Comparison of ENCODE assay signal across 28 cellular contexts in genomic region chr20:50491168-50491567, GRCh38.
"Had no signal": no experiment of that assay in that cellular context is flagged by ENCODE, and none has a peak within 500 bp of the region (broad histone marks: within the 10 kb centered on the region; RNA-seq: fewer than 3 reads in every experiment).

No MANE protein-coding gene starts in this region.

- H3K9me3 Mint-ChIP-seq: activated B cell treated with CpG ODN at 0.5 μM for 24 hours; activated CD4-positive, alpha-beta T cell treated with anti-CD3 and anti-CD28 coated beads, Interleukin-2, amount 10 ng/mL, durations not matched to agents 24 days and 14 days; activated naive CD4-positive, alpha-beta T cell treated with anti-CD3 and anti-CD28 coated beads, Interleukin-2, amount 50 U/mL, for 24 hours; activated T-cell treated with anti-CD3 and anti-CD28 coated beads, Interleukin-2, amount 50 U/mL, for 24 hours; activated T-helper 1 cell treated with anti-CD3 and anti-CD28 coated beads, Interleukin-12 subunit alpha, Interleukin-12 subunit beta, Interleukin-2, Interleukin-4 antibody, amounts not matched to agents 30 ng/mL and 10 ng/mL and 1 ng/mL, durations not matched to agents 14 hours and 24 hours and 36 hours had no signal

- H3K9me3 ChIP-seq: breast epithelium, MG63 had no signal

- H3K27ac Mint-ChIP-seq: activated B cell treated with CpG ODN at 0.5 μM for 24 hours; activated CD4-positive, alpha-beta T cell treated with anti-CD3 and anti-CD28 coated beads, Interleukin-2, amount 10 ng/mL, durations not matched to agents 24 days and 14 days; activated CD8-positive, alpha-beta memory T cell treated with anti-CD3 and anti-CD28 coated beads, Interleukin-2, amount 10 ng/mL, durations not matched to agents 7 days and 5 days; activated naive CD4-positive, alpha-beta T cell treated with anti-CD3 and anti-CD28 coated beads, Interleukin-2, amount 50 U/mL, for 24 hours; activated T-cell treated with anti-CD3 and anti-CD28 coated beads, Interleukin-2, amount 50 U/mL, for 24 hours; activated T-helper 1 cell treated with anti-CD3 and anti-CD28 coated beads, Interleukin-12 subunit alpha, Interleukin-12 subunit beta, Interleukin-2, Interleukin-4 antibody, amounts not matched to agents 30 ng/mL and 10 ng/mL and 1 ng/mL, durations not matched to agents 14 hours and 24 hours and 36 hours; T-helper 17 cell had no signal

- H3K27me3 Mint-ChIP-seq: activated B cell treated with CpG ODN at 0.5 μM for 24 hours; activated CD4-positive, alpha-beta T cell treated with anti-CD3 and anti-CD28 coated beads, Interleukin-2, amount 10 ng/mL, durations not matched to agents 24 days and 14 days; activated CD8-positive, alpha-beta memory T cell treated with anti-CD3 and anti-CD28 coated beads, Interleukin-2, amount 10 ng/mL, durations not matched to agents 7 days and 5 days; activated naive CD4-positive, alpha-beta T cell treated with anti-CD3 and anti-CD28 coated beads, Interleukin-2, amount 50 U/mL, for 24 hours; activated T-cell treated with anti-CD3 and anti-CD28 coated beads, Interleukin-2, amount 50 U/mL, for 24 hours; T-helper 17 cell had no signal

- H3K4me3 ChIP-seq: breast epithelium, MG63 had no signal

- DNase-seq: activated B cell treated with CpG ODN at 0.5 μM for 24 hours; activated CD4-positive, alpha-beta T cell treated with anti-CD3 and anti-CD28 coated beads for 1 hour; activated CD4-positive, alpha-beta T cell treated with anti-CD3 and anti-CD28 coated beads, Interleukin-2, amount 10 ng/mL, durations not matched to agents 24 days and 14 days; activated CD4-positive, alpha-beta T cell treated with anti-CD3 and anti-CD28 coated beads, Interleukin-2, amount 50 U/mL, for 48 hours; activated CD8-positive, alpha-beta memory T cell treated with anti-CD3 and anti-CD28 coated beads, Interleukin-2, amount 10 ng/mL, durations not matched to agents 7 days and 5 days; activated effector memory CD4-positive, alpha-beta T cell treated with Interleukin-2 at 50 U/mL for 16 hours; activated naive CD4-positive, alpha-beta T cell; aorta; MG63; MV-4-11; NCI-H1092 treated with DMSO at 0.1 percent for 48 hours; NCI-H1417 treated with DMSO at 0.1 percent for 48 hours; NCI-H1694; NCI-H2029; NCI-H2107; NCI-H2171 treated with DMSO at 0.1 percent for 48 hours; NCI-H226; NCI-H526 treated with DMSO at 0.1 percent for 48 hours; NCI-H82; RPMI8226; SHP77 treated with DMSO at 0.1 percent for 48 hours; T-helper 17 cell; T-helper 9 cell had no signal

- H3K36me3 ChIP-seq: breast epithelium, MG63 had no signal

- H3K4me1 ChIP-seq: breast epithelium had no signal

- ATAC-seq: activated CD8-positive, alpha-beta memory T cell treated with anti-CD3 and anti-CD28 coated beads, Interleukin-2, amount 10 ng/mL, durations not matched to agents 7 days and 5 days; Panc1; T-helper 17 cell had no signal

- H3K27ac ChIP-seq: breast epithelium had no signal

- H3K36me3 Mint-ChIP-seq: activated naive CD4-positive, alpha-beta T cell treated with anti-CD3 and anti-CD28 coated beads, Interleukin-2, amount 50 U/mL, for 24 hours had no signal

- H3K4me3 Mint-ChIP-seq: activated B cell treated with CpG ODN at 0.5 μM for 24 hours; activated CD4-positive, alpha-beta T cell treated with anti-CD3 and anti-CD28 coated beads, Interleukin-2, amount 10 ng/mL, durations not matched to agents 24 days and 14 days; activated CD8-positive, alpha-beta memory T cell treated with anti-CD3 and anti-CD28 coated beads, Interleukin-2, amount 10 ng/mL, durations not matched to agents 7 days and 5 days; activated naive CD4-positive, alpha-beta T cell treated with anti-CD3 and anti-CD28 coated beads, Interleukin-2, amount 50 U/mL, for 24 hours; activated T-cell treated with anti-CD3 and anti-CD28 coated beads, Interleukin-2, amount 50 U/mL, for 24 hours; activated T-helper 1 cell treated with anti-CD3 and anti-CD28 coated beads, Interleukin-12 subunit alpha, Interleukin-12 subunit beta, Interleukin-2, Interleukin-4 antibody, amounts not matched to agents 30 ng/mL and 10 ng/mL and 1 ng/mL, durations not matched to agents 14 hours and 24 hours and 36 hours; T-helper 17 cell had no signal

- H3K27me3 ChIP-seq: breast epithelium, MG63 had no signal
